In the genomic region with DNA sequence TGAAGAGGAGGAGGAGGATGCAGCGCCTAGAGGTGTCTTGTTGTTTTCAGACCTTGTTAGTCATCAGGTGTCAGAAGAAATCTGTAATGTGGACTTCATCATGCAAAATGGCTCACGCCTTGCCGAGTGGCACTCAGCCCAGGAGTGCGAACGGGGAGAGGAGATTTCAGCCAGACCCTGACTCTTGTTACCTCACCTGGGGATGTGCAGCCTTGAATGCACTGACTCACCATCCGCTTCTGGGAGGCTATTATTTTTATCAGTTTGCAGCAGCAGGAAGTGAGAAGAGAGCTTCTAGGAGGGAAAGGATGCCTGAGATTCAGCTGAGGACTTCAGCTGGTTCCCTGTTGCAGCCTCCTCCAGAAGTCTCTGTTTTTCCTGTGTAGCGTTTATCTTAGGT, we compare ENCODE assay signal across 9 cellular contexts. TPM values are rescaled to one million over a fixed set of nuclear protein-coding genes. Genes with fewer than 3 reads are reported as not detected.
A peak's percentile ranks its signal among the peaks of the same experiment; 100 is the strongest.
DNase-seq lines count a peak whose midpoint lies in the region; ATAC-seq and TF ChIP-seq lines count a peak whose summit lies in the region.
"Had no signal": no experiment of that assay in that cellular context is flagged by ENCODE, and none has a peak within 500 bp of the region (broad histone marks: within the 10 kb centered on the region; RNA-seq: fewer than 3 reads in every experiment).

No MANE protein-coding gene starts in this region.

- H3K4me3 ChIP-seq in mucosa of descending colon = no peak overlapping the region

- peak overlapping the region; percentile 78 for H3K27ac Mint-ChIP-seq in activated CD4-positive, alpha-beta T cell treated with anti-CD3 and anti-CD28 coated beads, Interleukin-2, amount 10 ng/mL, durations not matched to agents 24 days and 14 days
- peak overlapping the region; percentile 67 for H3K27ac Mint-ChIP-seq in endothelial cell (ENCODE audit: unreplicated experiment)

- ATAC-seq in SK-N-SH treated with all-trans-retinoic acid at 6 μM for 48 hours (peak; percentile 4; the same call in 1 of the 3 replicates), mucosa of descending colon (no peak), HG03097 (IDR thresholded peaks at IDR 0.05; ENCODE audit: low FRiP score, unreplicated experiment) (no peak)

- peak; percentile 70 for DNase-seq in activated CD4-positive, alpha-beta T cell treated with anti-CD3 and anti-CD28 coated beads, Interleukin-2, amount 10 ng/mL, durations not matched to agents 24 days and 14 days
- DNase-seq in activated CD4-positive, alpha-beta T cell treated with anti-CD3 and anti-CD28 coated beads, Interleukin-2, amount 50 U/mL, for 4 hours = no peak
- DNase-seq in endothelial cell (ENCODE audit: low spot score) = peak; percentile 9
- peak; percentile 33 for DNase-seq in stimulated activated CD8-positive, alpha-beta memory T cell treated with anti-CD3 and anti-CD28 coated beads, Interleukin-4, amount 100 ng/mL, for 48 hours
- no peak for DNase-seq in superior temporal gyrus (ENCODE audit: extremely low spot score)
- DNase-seq in mucosa of descending colon = no peak
- DNase-seq: kidney had no signal

- peaks cover 37% of the 10 kb centered on the region for H3K4me1 Mint-ChIP-seq in activated CD4-positive, alpha-beta T cell treated with anti-CD3 and anti-CD28 coated beads, Interleukin-2, amount 10 ng/mL, durations not matched to agents 24 days and 14 days
- H3K4me1 Mint-ChIP-seq in endothelial cell (ENCODE audit: unreplicated experiment) = peaks cover 26% of the 10 kb centered on the region

- H3K9me3 ChIP-seq in mucosa of descending colon = no peaks in the 10 kb centered on the region

- H3K36me3 ChIP-seq in mucosa of descending colon (ENCODE audit: low read depth) = no peaks in the 10 kb centered on the region

- peaks cover 9% of the 10 kb centered on the region for H3K27me3 Mint-ChIP-seq in activated CD4-positive, alpha-beta T cell treated with anti-CD3 and anti-CD28 coated beads, Interleukin-2, amount 10 ng/mL, durations not matched to agents 24 days and 14 days
- H3K27me3 Mint-ChIP-seq in endothelial cell (ENCODE audit: unreplicated experiment) = peaks cover 2% of the 10 kb centered on the region

- no peaks in the 10 kb centered on the region for H3K36me3 Mint-ChIP-seq in activated CD4-positive, alpha-beta T cell treated with anti-CD3 and anti-CD28 coated beads, Interleukin-2, amount 10 ng/mL, durations not matched to agents 24 days and 14 days (ENCODE audit: low read depth)
- H3K36me3 Mint-ChIP-seq in endothelial cell (ENCODE audit: low read depth, unreplicated experiment) = no peaks in the 10 kb centered on the region

- H3K4me3 Mint-ChIP-seq in activated CD4-positive, alpha-beta T cell treated with anti-CD3 and anti-CD28 coated beads, Interleukin-2, amount 10 ng/mL, durations not matched to agents 24 days and 14 days = peak overlapping the region; percentile 54
- no peak overlapping the region for H3K4me3 Mint-ChIP-seq in endothelial cell (ENCODE audit: unreplicated experiment)

- no peak for TF ChIP-seq CTCF in endothelial cell (IDR thresholded peaks at IDR 0.05; ENCODE audit: unreplicated experiment)
- no peak for TF ChIP-seq CTCF in mucosa of descending colon (IDR thresholded peaks at IDR 0.05)

- intact Hi-C loops in activated CD4-positive, alpha-beta T cell treated with anti-CD3 and anti-CD28 coated beads, Interleukin-2, amount 10 ng/mL, durations not matched to agents 24 days and 14 days (cut with micrococcal nuclease) = loop anchor here (5.0 to 10.0 kb wide), 5 partner anchors 215 to 1173 kb away; a partner anchor contains a TSS
- intact Hi-C loops in mucosa of descending colon (cut with DNase I, micrococcal nuclease) = loop anchor here (5.0 to 10.0 kb wide), 5 partner anchors 333 to 598 kb away; a partner anchor contains a TSS

- no peaks in the 10 kb centered on the region for H3K9me3 Mint-ChIP-seq in activated CD4-positive, alpha-beta T cell treated with anti-CD3 and anti-CD28 coated beads, Interleukin-2, amount 10 ng/mL, durations not matched to agents 24 days and 14 days
- H3K9me3 Mint-ChIP-seq in endothelial cell (ENCODE audit: unreplicated experiment) = no peaks in the 10 kb centered on the region

- no peaks in the 10 kb centered on the region for H3K4me1 ChIP-seq in mucosa of descending colon (ENCODE audit: low read depth)

TF ChIP-seq in SK-N-SH treated with all-trans-retinoic acid at 6 μM for 48 hours, 23 proteins besides CTCF, POLR2A, EP300 and RAD21:
- no peak for TF ChIP-seq SNAI2 (CRISPR knock-in tag; IDR thresholded peaks at IDR 0.05)
- no peak for TF ChIP-seq TCF4 (CRISPR knock-in tag; IDR thresholded peaks at IDR 0.05; ENCODE audit: borderline replicate concordance)
- TF ChIP-seq CSDC2 (CRISPR knock-in tag; IDR thresholded peaks at IDR 0.05) = no peak
- no peak for TF ChIP-seq RARB (CRISPR knock-in tag; IDR thresholded peaks at IDR 0.05)
- no peak for TF ChIP-seq ZNF8 (CRISPR knock-in tag; IDR thresholded peaks at IDR 0.05)
- TF ChIP-seq, protein P1, sequence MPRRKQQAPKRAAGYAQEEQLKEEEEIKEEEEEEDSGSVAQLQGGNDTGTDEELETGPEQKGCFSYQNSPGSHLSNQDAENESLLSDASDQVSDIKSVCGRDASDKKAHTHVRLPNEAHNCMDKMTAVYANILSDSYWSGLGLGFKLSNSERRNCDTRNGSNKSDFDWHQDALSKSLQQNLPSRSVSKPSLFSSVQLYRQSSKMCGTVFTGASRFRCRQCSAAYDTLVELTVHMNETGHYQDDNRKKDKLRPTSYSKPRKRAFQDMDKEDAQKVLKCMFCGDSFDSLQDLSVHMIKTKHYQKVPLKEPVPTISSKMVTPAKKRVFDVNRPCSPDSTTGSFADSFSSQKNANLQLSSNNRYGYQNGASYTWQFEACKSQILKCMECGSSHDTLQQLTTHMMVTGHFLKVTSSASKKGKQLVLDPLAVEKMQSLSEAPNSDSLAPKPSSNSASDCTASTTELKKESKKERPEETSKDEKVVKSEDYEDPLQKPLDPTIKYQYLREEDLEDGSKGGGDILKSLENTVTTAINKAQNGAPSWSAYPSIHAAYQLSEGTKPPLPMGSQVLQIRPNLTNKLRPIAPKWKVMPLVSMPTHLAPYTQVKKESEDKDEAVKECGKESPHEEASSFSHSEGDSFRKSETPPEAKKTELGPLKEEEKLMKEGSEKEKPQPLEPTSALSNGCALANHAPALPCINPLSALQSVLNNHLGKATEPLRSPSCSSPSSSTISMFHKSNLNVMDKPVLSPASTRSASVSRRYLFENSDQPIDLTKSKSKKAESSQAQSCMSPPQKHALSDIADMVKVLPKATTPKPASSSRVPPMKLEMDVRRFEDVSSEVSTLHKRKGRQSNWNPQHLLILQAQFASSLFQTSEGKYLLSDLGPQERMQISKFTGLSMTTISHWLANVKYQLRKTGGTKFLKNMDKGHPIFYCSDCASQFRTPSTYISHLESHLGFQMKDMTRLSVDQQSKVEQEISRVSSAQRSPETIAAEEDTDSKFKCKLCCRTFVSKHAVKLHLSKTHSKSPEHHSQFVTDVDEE (CRISPR knock-in tag; IDR thresholded peaks at IDR 0.05) = no peak
- TF ChIP-seq, protein P2, sequence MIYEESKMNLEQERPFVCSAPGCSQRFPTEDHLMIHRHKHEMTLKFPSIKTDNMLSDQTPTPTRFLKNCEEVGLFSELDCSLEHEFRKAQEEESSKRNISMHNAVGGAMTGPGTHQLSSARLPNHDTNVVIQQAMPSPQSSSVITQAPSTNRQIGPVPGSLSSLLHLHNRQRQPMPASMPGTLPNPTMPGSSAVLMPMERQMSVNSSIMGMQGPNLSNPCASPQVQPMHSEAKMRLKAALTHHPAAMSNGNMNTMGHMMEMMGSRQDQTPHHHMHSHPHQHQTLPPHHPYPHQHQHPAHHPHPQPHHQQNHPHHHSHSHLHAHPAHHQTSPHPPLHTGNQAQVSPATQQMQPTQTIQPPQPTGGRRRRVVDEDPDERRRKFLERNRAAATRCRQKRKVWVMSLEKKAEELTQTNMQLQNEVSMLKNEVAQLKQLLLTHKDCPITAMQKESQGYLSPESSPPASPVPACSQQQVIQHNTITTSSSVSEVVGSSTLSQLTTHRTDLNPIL (CRISPR knock-in tag; IDR thresholded peaks at IDR 0.05; ENCODE audit: low read depth) = no peak
- TF ChIP-seq ARNTL (CRISPR knock-in tag; IDR thresholded peaks at IDR 0.05; ENCODE audit: borderline replicate concordance, low read depth) = no peak
- TF ChIP-seq, protein P3, sequence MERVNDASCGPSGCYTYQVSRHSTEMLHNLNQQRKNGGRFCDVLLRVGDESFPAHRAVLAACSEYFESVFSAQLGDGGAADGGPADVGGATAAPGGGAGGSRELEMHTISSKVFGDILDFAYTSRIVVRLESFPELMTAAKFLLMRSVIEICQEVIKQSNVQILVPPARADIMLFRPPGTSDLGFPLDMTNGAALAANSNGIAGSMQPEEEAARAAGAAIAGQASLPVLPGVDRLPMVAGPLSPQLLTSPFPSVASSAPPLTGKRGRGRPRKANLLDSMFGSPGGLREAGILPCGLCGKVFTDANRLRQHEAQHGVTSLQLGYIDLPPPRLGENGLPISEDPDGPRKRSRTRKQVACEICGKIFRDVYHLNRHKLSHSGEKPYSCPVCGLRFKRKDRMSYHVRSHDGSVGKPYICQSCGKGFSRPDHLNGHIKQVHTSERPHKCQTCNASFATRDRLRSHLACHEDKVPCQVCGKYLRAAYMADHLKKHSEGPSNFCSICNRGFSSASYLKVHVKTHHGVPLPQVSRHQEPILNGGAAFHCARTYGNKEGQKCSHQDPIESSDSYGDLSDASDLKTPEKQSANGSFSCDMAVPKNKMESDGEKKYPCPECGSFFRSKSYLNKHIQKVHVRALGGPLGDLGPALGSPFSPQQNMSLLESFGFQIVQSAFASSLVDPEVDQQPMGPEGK (CRISPR knock-in tag; IDR thresholded peaks at IDR 0.05; ENCODE audit: borderline replicate concordance) = no peak
- no peak for TF ChIP-seq ISL1 (CRISPR knock-in tag; IDR thresholded peaks at IDR 0.05)
- TF ChIP-seq TOX (CRISPR knock-in tag; IDR thresholded peaks at IDR 0.05; ENCODE audit: borderline replicate concordance) = no peak
- TF ChIP-seq ZNF565 (CRISPR knock-in tag; conservative IDR thresholded peaks at IDR 0.05; ENCODE audit: low read depth) = no peak
- TF ChIP-seq OSR1 (CRISPR knock-in tag; IDR thresholded peaks at IDR 0.05) = no peak
- TF ChIP-seq ZNF70 (CRISPR knock-in tag; IDR thresholded peaks at IDR 0.05) = no peak
- TF ChIP-seq ESRRG (CRISPR knock-in tag; IDR thresholded peaks at IDR 0.05) = no peak

RNA-seq across cellular contexts. Expression of a gene that starts 48.1 kb away (rescaled TPM):
- 15.0 and 16.0 TPM in 2 replicates for total RNA-seq in activated CD4-positive, alpha-beta T cell treated with anti-CD3 and anti-CD28 coated beads, Interleukin-2, amount 10 ng/mL, durations not matched to agents 24 days and 14 days
- total RNA-seq in endothelial cell (ENCODE audit: unreplicated experiment) (1.1 TPM), mucosa of descending colon (10 to 100 TPM in 1 of 3 donors, 1 to 10 TPM in 2; 5.2 to 13.2 (median 6.2) TPM)

Comparison
In these comparisons a context has a peak if more than half of its experiments do, and no peak if none do; other contexts are left out.
1. DNase-seq: peak in activated CD4-positive, alpha-beta T cell treated with anti-CD3 and anti-CD28 coated beads, Interleukin-2, amount 10 ng/mL, durations not matched to agents 24 days and 14 days (single experiment), endothelial cell (single experiment) and stimulated activated CD8-positive, alpha-beta memory T cell treated with anti-CD3 and anti-CD28 coated beads, Interleukin-4, amount 100 ng/mL, for 48 hours (single experiment); none in activated CD4-positive, alpha-beta T cell treated with anti-CD3 and anti-CD28 coated beads, Interleukin-2, amount 50 U/mL, for 4 hours (0 of 2), superior temporal gyrus (single experiment) and mucosa of descending colon (0 of 3).